Comparison of ENCODE assay signal across 1 cellular context in the genomic region with DNA sequence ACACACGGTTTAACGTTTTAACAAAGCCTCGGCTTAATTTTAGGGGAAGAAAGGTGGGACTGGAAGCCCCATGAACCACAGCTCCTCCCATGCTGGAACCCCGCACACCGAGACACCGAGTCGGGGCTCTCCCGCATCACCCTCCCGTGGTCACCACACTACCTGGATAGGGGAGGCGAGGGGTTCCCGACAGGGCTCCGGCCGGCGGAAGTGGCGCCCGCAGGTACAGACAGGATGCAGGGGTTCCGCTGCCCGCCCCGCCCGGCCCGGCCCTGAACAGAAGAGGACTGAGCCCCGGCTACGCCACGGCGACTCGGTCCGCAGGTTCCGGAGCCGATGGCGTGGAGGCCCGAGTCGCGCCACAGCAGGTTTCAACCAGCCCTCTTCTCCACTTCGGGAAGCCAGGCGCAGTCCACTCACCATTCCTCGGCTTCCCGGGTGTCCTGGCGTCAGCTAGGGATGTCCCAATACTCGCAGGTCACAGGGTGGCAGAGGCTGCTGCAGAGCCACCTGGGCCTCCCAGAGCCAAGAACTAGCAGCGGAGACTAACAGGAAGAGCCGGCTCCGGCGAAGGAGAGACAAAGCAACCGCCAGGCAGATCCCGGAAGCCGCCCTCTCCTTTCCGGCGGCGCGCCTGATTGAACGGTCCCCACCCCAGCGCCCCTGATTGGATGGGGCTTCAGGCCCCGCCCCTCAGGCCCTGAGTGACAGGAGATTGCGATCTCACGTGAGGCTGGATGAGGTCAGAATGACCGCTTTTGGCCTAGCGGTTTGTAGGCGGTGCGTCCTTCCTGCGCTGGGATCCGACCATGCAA.
TF ChIP-seq lines count a peak whose summit lies in the region.

A gene (minus strand): TSS at position 580 of the 815 bp plus-strand sequence. CDS start 157 bp downstream, at position 423.

TF ChIP-seq in HEK293, 187 proteins besides CTCF, POLR2A, EP300 and RAD21 (continued from another document):
- TF ChIP-seq, protein P1, sequence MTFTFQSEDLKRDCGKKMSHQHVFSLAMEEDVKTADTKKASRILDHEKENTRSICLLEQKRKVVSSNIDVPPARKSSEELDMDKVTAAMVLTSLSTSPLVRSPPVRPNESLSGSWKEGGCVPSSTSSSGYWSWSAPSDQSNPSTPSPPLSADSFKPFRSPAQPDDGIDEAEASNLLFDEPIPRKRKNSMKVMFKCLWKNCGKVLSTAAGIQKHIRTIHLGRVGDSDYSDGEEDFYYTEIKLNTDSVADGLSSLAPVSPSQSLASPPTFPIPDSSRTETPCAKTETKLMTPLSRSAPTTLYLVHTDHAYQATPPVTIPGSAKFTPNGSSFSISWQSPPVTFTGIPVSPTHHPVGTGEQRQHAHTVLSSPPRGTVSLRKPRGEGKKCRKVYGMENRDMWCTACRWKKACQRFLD (tag by site-specific recombination; IDR thresholded peaks at IDR 0.05), result no peak
- TF ChIP-seq, protein P2, sequence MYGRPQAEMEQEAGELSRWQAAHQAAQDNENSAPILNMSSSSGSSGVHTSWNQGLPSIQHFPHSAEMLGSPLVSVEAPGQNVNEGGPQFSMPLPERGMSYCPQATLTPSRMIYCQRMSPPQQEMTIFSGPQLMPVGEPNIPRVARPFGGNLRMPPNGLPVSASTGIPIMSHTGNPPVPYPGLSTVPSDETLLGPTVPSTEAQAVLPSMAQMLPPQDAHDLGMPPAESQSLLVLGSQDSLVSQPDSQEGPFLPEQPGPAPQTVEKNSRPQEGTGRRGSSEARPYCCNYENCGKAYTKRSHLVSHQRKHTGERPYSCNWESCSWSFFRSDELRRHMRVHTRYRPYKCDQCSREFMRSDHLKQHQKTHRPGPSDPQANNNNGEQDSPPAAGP (tag by site-specific recombination; IDR thresholded peaks at IDR 0.05), result no peak
- TF ChIP-seq YY2 (tag by site-specific recombination; IDR thresholded peaks at IDR 0.05) (no peak), RBAK (tag by site-specific recombination; IDR thresholded peaks at IDR 0.05) (no peak), ZBTB8A (tag by site-specific recombination; IDR thresholded peaks at IDR 0.05) (no peak)
- TF ChIP-seq, protein P3, sequence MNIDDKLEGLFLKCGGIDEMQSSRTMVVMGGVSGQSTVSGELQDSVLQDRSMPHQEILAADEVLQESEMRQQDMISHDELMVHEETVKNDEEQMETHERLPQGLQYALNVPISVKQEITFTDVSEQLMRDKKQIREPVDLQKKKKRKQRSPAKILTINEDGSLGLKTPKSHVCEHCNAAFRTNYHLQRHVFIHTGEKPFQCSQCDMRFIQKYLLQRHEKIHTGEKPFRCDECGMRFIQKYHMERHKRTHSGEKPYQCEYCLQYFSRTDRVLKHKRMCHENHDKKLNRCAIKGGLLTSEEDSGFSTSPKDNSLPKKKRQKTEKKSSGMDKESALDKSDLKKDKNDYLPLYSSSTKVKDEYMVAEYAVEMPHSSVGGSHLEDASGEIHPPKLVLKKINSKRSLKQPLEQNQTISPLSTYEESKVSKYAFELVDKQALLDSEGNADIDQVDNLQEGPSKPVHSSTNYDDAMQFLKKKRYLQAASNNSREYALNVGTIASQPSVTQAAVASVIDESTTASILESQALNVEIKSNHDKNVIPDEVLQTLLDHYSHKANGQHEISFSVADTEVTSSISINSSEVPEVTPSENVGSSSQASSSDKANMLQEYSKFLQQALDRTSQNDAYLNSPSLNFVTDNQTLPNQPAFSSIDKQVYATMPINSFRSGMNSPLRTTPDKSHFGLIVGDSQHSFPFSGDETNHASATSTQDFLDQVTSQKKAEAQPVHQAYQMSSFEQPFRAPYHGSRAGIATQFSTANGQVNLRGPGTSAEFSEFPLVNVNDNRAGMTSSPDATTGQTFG (tag by site-specific recombination; IDR thresholded peaks at IDR 0.05; ENCODE audit: borderline replicate concordance), result no peak
